Comparison of ENCODE assay signal across 14 cellular contexts in genomic region chr2:239763433-239764097, GRCh38.
DNase-seq lines count a peak whose midpoint lies in the region; ATAC-seq and TF ChIP-seq lines count a peak whose summit lies in the region.
"Had no signal": no experiment of that assay in that cellular context is flagged by ENCODE, and none has a peak within 500 bp of the region (broad histone marks: within the 10 kb centered on the region; RNA-seq: fewer than 3 reads in every experiment).

No MANE protein-coding gene starts in this region.

- WGBS in hepatocyte (ENCODE audit: low lambda C conversion rate, missing lambda C conversion rate) = 76% methylated on average over 12 of the region's 13 CpGs
- WGBS in spleen, 5 donors = 78 to 88% (median 81%) methylated on average over 13 of the region's 13 CpGs

- no peaks in the 10 kb centered on the region; the same call in 1 of the 2 replicates for H3K27me3 ChIP-seq in OCI-LY1 (ENCODE audit: insufficient read depth, low read length)
- H3K27me3 ChIP-seq in hepatocyte = no peaks in the 10 kb centered on the region
- H3K27me3 ChIP-seq in spleen (replicated peaks in 1 of 7) = peaks cover 0 to 14% (median 0%) of the 10 kb centered on the region in 7 donors
- H3K27me3 ChIP-seq: tibial artery had no signal

- no peaks in the 10 kb centered on the region for H3K79me2 ChIP-seq in OCI-LY1 (ENCODE audit: insufficient read depth, low read length)
- H3K79me2 ChIP-seq in hepatocyte = no peaks in the 10 kb centered on the region

- H3K36me3 ChIP-seq in OCI-LY1 (ENCODE audit: insufficient read depth, low read length) = no peaks in the 10 kb centered on the region
- H3K36me3 ChIP-seq in hepatocyte (replicated peaks; ENCODE audit: insufficient read depth, low read depth) = no peaks in the 10 kb centered on the region
- no peaks in the 10 kb centered on the region for H3K36me3 ChIP-seq in spleen
- H3K36me3 ChIP-seq: tibial artery had no signal

- no peak overlapping the region for H3K27ac ChIP-seq in OCI-LY1 (ENCODE audit: low read depth, low read length, poor library complexity, severe bottlenecking)
- H3K27ac ChIP-seq in hepatocyte = no peak overlapping the region
- no peak overlapping the region for H3K27ac ChIP-seq in spleen
- H3K27ac ChIP-seq: tibial artery had no signal

- DNase-seq in NCI-H2171 treated with DMSO at 0.1 percent for 48 hours (lab: John Stamatoyannopoulos, UW) = peak; percentile 1
- DNase-seq in NCI-H2171 (lab: John Stamatoyannopoulos, UW) = no peak
- DNase-seq in hepatocyte (ENCODE audit: low spot score) = no peak
- DNase-seq in spleen = peak; percentile 47
- DNase-seq in effector memory CD8-positive, alpha-beta T cell = no peak
- DNase-seq in OCI-M1 (lab: John Stamatoyannopoulos, UW) = no peak
- DNase-seq: activated CD4-positive, alpha-beta memory T cell treated with anti-CD3 and anti-CD28 coated beads, Interleukin-2, amount 10 ng/mL, durations not matched to agents 7 days and 5 days; NCI-H226 had no signal

- H3K4me1 ChIP-seq in OCI-LY1 (ENCODE audit: insufficient read depth, low read length, severe bottlenecking) (no peaks in the 10 kb centered on the region), hepatocyte (ENCODE audit: insufficient read depth) (peaks cover 3% of the 10 kb centered on the region), spleen (peaks cover 0 to 1% (median 0%) of the 10 kb centered on the region in 6 donors)

- ATAC-seq in HG02623 (IDR thresholded peaks at IDR 0.05; ENCODE audit: unreplicated experiment) = no peak
- no peak for ATAC-seq in effector memory CD8-positive, alpha-beta T cell (replicated peaks)
- ATAC-seq: left colon, Panc1 had no signal

- H3K9me2 ChIP-seq in OCI-LY1 (ENCODE audit: low read depth, low read length) = no peaks in the 10 kb centered on the region
- no peaks in the 10 kb centered on the region for H3K9me2 ChIP-seq in hepatocyte (replicated peaks; ENCODE audit: insufficient read depth)

- no peaks in the 10 kb centered on the region for H3K4me1 Mint-ChIP-seq in effector memory CD8-positive, alpha-beta T cell (ENCODE audit: low read depth in 2 of 2)
- H3K4me1 Mint-ChIP-seq: activated CD4-positive, alpha-beta memory T cell treated with anti-CD3 and anti-CD28 coated beads, Interleukin-2, amount 10 ng/mL, durations not matched to agents 7 days and 5 days had no signal

- H3K27me3 Mint-ChIP-seq in effector memory CD8-positive, alpha-beta T cell = peaks cover 26 to 70% of the 10 kb centered on the region in 2 donors
- H3K27me3 Mint-ChIP-seq: activated CD4-positive, alpha-beta memory T cell treated with anti-CD3 and anti-CD28 coated beads, Interleukin-2, amount 10 ng/mL, durations not matched to agents 7 days and 5 days had no signal

- no peak overlapping the region for H2AFZ ChIP-seq in OCI-LY1 (ENCODE audit: low read length)
- no peak overlapping the region for H2AFZ ChIP-seq in hepatocyte

- H3K9me3 ChIP-seq in OCI-LY1 (ENCODE audit: low read length) (no peaks in the 10 kb centered on the region), hepatocyte (ENCODE audit: low read depth) (no peaks in the 10 kb centered on the region), spleen (peaks cover 0 to 12% (median 9%) of the 10 kb centered on the region in 8 donors)

- no peaks in the 10 kb centered on the region for H3K9me3 Mint-ChIP-seq in effector memory CD8-positive, alpha-beta T cell
- H3K9me3 Mint-ChIP-seq: activated CD4-positive, alpha-beta memory T cell treated with anti-CD3 and anti-CD28 coated beads, Interleukin-2, amount 10 ng/mL, durations not matched to agents 7 days and 5 days; activated T-helper 2 cell treated with anti-CD3 and anti-CD28 coated beads, Interferon-gamma antibody, Interleukin-2, Interleukin-4, amounts not matched to agents 10 μg/mL and 5 μg/mL and 100 μg/mL, durations not matched to agents 14 hours and 24 hours and 36 hours had no signal

- no peak overlapping the region for H3K9ac ChIP-seq in OCI-LY1 (ENCODE audit: low read length)

- H3K36me3 Mint-ChIP-seq in effector memory CD8-positive, alpha-beta T cell (ENCODE audit: insufficient read depth) = no peaks in the 10 kb centered on the region

- H3K4me3 Mint-ChIP-seq in effector memory CD8-positive, alpha-beta T cell = no peak overlapping the region
- H3K4me3 Mint-ChIP-seq: activated CD4-positive, alpha-beta memory T cell treated with anti-CD3 and anti-CD28 coated beads, Interleukin-2, amount 10 ng/mL, durations not matched to agents 7 days and 5 days had no signal

- H3K4me2 ChIP-seq in OCI-LY1 (ENCODE audit: low read length) = no peak overlapping the region
- no peak overlapping the region for H3K4me2 ChIP-seq in hepatocyte

- TF ChIP-seq POLR2A in spleen (IDR thresholded peaks at IDR 0.05) = no peak

- peak; percentile 14; the same call in 1 of the 2 replicates for TF ChIP-seq CTCF in OCI-LY1 (IDR thresholded peaks at IDR 0.05; ENCODE audit: low read length)
- peak; percentile 8 for TF ChIP-seq CTCF in hepatocyte (IDR thresholded peaks at IDR 0.05; ENCODE audit: poor library complexity)
- TF ChIP-seq CTCF in spleen (IDR thresholded peaks at IDR 0.05 in 8 of 11, conservative IDR thresholded peaks at IDR 0.05 in 3 of 11) = no peak

- H3K4me3 ChIP-seq in OCI-LY1 (ENCODE audit: low read depth, low read length, poor library complexity, severe bottlenecking) (no peak overlapping the region), hepatocyte (no peak overlapping the region), spleen (no peak overlapping the region)
- H3K4me3 ChIP-seq: tibial artery had no signal

- peak overlapping the region in 1 of 2 donors; percentile 47 for H3K27ac Mint-ChIP-seq in effector memory CD8-positive, alpha-beta T cell
- H3K27ac Mint-ChIP-seq: activated CD4-positive, alpha-beta memory T cell treated with anti-CD3 and anti-CD28 coated beads, Interleukin-2, amount 10 ng/mL, durations not matched to agents 7 days and 5 days; activated T-helper 2 cell treated with anti-CD3 and anti-CD28 coated beads, Interferon-gamma antibody, Interleukin-2, Interleukin-4, amounts not matched to agents 10 μg/mL and 5 μg/mL and 100 μg/mL, durations not matched to agents 14 hours and 24 hours and 36 hours had no signal

- no peaks in the 10 kb centered on the region for H4K20me1 ChIP-seq in OCI-LY1 (ENCODE audit: insufficient read depth, low read length)
- no peaks in the 10 kb centered on the region for H4K20me1 ChIP-seq in hepatocyte (ENCODE audit: insufficient read depth, poor library complexity, severe bottlenecking)

- no peaks in the 10 kb centered on the region for H3F3A ChIP-seq in OCI-LY1 (ENCODE audit: insufficient read depth, low read length)

- intact Hi-C loops in spleen (cut with DNase I; ENCODE audit: low total_unique reads) = no loop called here

Comparison
In these comparisons a context has a peak if more than half of its experiments do, and no peak if none do; other contexts are left out.
1. DNase-seq: peak in NCI-H2171 treated with DMSO at 0.1 percent for 48 hours (single experiment) and spleen (single experiment); none in NCI-H2171 (single experiment), hepatocyte (single experiment), effector memory CD8-positive, alpha-beta T cell (0 of 3) and OCI-M1 (single experiment).
2. CTCF ChIP-seq: peak in OCI-LY1 (single experiment) and hepatocyte (single experiment); none in spleen (0 of 11).